1 cellular context compared by ENCODE assay signal in genomic region chr22:29231971-29232959, GRCh38.
TF ChIP-seq lines count a peak whose summit lies in the region.

No MANE protein-coding gene starts in this region.

TF ChIP-seq in GM12878, 131 proteins besides CTCF, POLR2A, EP300 and RAD21:
- TF ChIP-seq USF1 (IDR thresholded peaks at IDR 0.05; ENCODE audit: borderline replicate concordance, extremely low read length, insufficient read depth, low read depth, low read length): no peak
- peak; percentile 30; the same call in 1 of the 2 replicates for TF ChIP-seq POLR2AphosphoS2 (IDR thresholded peaks at IDR 0.05; ENCODE audit: low read depth, low read length)
